ENCODE assay signal across 1 cellular context in genomic region chr1:109543283-109543987, GRCh38.
TF ChIP-seq lines count a peak whose summit lies in the region.

No MANE protein-coding gene starts in this region.

TF ChIP-seq in HepG2, 621 proteins besides CTCF, POLR2A, EP300 and RAD21:
- 0 out of 2 replicates have a peak, but pooled peaks have one; percentile 5 for TF ChIP-seq ZNF687 (CRISPR knock-in tag; IDR thresholded peaks at IDR 0.05)
- TF ChIP-seq, protein P1, sequence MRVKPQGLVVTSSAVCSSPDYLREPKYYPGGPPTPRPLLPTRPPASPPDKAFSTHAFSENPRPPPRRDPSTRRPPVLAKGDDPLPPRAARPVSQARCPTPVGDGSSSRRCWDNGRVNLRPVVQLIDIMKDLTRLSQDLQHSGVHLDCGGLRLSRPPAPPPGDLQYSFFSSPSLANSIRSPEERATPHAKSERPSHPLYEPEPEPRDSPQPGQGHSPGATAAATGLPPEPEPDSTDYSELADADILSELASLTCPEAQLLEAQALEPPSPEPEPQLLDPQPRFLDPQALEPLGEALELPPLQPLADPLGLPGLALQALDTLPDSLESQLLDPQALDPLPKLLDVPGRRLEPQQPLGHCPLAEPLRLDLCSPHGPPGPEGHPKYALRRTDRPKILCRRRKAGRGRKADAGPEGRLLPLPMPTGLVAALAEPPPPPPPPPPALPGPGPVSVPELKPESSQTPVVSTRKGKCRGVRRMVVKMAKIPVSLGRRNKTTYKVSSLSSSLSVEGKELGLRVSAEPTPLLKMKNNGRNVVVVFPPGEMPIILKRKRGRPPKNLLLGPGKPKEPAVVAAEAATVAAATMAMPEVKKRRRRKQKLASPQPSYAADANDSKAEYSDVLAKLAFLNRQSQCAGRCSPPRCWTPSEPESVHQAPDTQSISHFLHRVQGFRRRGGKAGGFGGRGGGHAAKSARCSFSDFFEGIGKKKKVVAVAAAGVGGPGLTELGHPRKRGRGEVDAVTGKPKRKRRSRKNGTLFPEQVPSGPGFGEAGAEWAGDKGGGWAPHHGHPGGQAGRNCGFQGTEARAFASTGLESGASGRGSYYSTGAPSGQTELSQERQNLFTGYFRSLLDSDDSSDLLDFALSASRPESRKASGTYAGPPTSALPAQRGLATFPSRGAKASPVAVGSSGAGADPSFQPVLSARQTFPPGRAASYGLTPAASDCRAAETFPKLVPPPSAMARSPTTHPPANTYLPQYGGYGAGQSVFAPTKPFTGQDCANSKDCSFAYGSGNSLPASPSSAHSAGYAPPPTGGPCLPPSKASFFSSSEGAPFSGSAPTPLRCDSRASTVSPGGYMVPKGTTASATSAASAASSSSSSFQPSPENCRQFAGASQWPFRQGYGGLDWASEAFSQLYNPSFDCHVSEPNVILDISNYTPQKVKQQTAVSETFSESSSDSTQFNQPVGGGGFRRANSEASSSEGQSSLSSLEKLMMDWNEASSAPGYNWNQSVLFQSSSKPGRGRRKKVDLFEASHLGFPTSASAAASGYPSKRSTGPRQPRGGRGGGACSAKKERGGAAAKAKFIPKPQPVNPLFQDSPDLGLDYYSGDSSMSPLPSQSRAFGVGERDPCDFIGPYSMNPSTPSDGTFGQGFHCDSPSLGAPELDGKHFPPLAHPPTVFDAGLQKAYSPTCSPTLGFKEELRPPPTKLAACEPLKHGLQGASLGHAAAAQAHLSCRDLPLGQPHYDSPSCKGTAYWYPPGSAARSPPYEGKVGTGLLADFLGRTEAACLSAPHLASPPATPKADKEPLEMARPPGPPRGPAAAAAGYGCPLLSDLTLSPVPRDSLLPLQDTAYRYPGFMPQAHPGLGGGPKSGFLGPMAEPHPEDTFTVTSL (CRISPR knock-in tag; IDR thresholded peaks at IDR 0.05; ENCODE audit: borderline replicate concordance): no peak
- TF ChIP-seq ZMYM3 (CRISPR knock-in tag; IDR thresholded peaks at IDR 0.05): no peak
- no peak for TF ChIP-seq ZNF567 (CRISPR knock-in tag; IDR thresholded peaks at IDR 0.05; ENCODE audit: borderline replicate concordance)
- TF ChIP-seq, protein P2, sequence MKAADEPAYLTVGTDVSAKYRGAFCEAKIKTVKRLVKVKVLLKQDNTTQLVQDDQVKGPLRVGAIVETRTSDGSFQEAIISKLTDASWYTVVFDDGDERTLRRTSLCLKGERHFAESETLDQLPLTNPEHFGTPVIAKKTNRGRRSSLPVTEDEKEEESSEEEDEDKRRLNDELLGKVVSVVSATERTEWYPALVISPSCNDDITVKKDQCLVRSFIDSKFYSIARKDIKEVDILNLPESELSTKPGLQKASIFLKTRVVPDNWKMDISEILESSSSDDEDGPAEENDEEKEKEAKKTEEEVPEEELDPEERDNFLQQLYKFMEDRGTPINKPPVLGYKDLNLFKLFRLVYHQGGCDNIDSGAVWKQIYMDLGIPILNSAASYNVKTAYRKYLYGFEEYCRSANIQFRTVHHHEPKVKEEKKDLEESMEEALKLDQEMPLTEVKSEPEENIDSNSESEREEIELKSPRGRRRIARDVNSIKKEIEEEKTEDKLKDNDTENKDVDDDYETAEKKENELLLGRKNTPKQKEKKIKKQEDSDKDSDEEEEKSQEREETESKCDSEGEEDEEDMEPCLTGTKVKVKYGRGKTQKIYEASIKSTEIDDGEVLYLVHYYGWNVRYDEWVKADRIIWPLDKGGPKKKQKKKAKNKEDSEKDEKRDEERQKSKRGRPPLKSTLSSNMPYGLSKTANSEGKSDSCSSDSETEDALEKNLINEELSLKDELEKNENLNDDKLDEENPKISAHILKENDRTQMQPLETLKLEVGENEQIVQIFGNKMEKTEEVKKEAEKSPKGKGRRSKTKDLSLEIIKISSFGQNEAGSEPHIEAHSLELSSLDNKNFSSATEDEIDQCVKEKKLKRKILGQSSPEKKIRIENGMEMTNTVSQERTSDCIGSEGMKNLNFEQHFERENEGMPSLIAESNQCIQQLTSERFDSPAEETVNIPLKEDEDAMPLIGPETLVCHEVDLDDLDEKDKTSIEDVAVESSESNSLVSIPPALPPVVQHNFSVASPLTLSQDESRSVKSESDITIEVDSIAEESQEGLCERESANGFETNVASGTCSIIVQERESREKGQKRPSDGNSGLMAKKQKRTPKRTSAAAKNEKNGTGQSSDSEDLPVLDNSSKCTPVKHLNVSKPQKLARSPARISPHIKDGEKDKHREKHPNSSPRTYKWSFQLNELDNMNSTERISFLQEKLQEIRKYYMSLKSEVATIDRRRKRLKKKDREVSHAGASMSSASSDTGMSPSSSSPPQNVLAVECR (CRISPR knock-in tag; IDR thresholded peaks at IDR 0.05; ENCODE audit: borderline replicate concordance): no peak
- TF ChIP-seq ZNF274 (CRISPR knock-in tag; IDR thresholded peaks at IDR 0.05): 0 out of 2 replicates have a peak, but pooled peaks have one; percentile 22
